ENCODE assay signal across 2 cellular contexts in the genomic region with DNA sequence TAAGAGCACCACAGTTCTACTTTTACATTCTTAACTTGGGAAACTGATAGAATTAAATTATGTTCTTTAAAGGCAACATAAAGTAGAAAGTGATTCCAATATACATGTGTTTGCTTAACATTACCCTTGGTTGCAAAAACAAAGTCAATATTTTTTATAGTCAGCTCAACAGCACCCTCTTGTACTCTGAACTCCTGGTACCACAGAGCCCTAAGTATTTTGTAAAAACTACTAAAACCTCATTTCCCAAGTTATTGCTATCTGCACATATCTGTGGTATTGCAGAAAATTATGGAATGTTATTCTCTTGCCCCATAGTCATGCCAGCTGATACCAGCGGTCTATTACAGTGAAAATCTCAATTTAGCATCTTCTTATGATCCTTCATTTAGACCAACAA.
TF ChIP-seq lines count a peak whose summit lies in the region.

No MANE protein-coding gene starts in this region.

TF ChIP-seq in A549, 52 proteins besides CTCF, POLR2A, EP300 and RAD21 (continued from another document):
- TF ChIP-seq REST (IDR thresholded peaks at IDR 0.05): no peak
- TF ChIP-seq, protein P1, sequence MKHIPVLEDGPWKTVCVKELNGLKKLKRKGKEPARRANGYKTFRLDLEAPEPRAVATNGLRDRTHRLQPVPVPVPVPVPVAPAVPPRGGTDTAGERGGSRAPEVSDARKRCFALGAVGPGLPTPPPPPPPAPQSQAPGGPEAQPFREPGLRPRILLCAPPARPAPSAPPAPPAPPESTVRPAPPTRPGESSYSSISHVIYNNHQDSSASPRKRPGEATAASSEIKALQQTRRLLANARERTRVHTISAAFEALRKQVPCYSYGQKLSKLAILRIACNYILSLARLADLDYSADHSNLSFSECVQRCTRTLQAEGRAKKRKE (CRISPR knock-in tag; IDR thresholded peaks at IDR 0.05; ENCODE audit: low read depth): no peak

TF ChIP-seq in SK-N-SH treated with all-trans-retinoic acid at 6 μM for 48 hours, 23 proteins besides CTCF, POLR2A, EP300 and RAD21 (continued from another document):
- TF ChIP-seq POU6F1 (CRISPR knock-in tag; IDR thresholded peaks at IDR 0.05; ENCODE audit: borderline replicate concordance, low read depth) (no peak), OSR1 (CRISPR knock-in tag; IDR thresholded peaks at IDR 0.05) (no peak), ZFP30 (CRISPR knock-in tag; IDR thresholded peaks at IDR 0.05) (no peak), ZNF70 (CRISPR knock-in tag; IDR thresholded peaks at IDR 0.05) (no peak), SNAI2 (CRISPR knock-in tag; IDR thresholded peaks at IDR 0.05) (no peak)
- TF ChIP-seq, protein P2, sequence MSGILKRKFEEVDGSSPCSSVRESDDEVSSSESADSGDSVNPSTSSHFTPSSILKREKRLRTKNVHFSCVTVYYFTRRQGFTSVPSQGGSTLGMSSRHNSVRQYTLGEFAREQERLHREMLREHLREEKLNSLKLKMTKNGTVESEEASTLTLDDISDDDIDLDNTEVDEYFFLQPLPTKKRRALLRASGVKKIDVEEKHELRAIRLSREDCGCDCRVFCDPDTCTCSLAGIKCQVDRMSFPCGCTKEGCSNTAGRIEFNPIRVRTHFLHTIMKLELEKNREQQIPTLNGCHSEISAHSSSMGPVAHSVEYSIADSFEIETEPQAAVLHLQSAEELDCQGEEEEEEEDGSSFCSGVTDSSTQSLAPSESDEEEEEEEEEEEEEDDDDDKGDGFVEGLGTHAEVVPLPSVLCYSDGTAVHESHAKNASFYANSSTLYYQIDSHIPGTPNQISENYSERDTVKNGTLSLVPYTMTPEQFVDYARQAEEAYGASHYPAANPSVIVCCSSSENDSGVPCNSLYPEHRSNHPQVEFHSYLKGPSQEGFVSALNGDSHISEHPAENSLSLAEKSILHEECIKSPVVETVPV (CRISPR knock-in tag; IDR thresholded peaks at IDR 0.05): no peak
- TF ChIP-seq, protein P3, sequence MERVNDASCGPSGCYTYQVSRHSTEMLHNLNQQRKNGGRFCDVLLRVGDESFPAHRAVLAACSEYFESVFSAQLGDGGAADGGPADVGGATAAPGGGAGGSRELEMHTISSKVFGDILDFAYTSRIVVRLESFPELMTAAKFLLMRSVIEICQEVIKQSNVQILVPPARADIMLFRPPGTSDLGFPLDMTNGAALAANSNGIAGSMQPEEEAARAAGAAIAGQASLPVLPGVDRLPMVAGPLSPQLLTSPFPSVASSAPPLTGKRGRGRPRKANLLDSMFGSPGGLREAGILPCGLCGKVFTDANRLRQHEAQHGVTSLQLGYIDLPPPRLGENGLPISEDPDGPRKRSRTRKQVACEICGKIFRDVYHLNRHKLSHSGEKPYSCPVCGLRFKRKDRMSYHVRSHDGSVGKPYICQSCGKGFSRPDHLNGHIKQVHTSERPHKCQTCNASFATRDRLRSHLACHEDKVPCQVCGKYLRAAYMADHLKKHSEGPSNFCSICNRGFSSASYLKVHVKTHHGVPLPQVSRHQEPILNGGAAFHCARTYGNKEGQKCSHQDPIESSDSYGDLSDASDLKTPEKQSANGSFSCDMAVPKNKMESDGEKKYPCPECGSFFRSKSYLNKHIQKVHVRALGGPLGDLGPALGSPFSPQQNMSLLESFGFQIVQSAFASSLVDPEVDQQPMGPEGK (CRISPR knock-in tag; IDR thresholded peaks at IDR 0.05; ENCODE audit: borderline replicate concordance): no peak
- TF ChIP-seq, protein P4, sequence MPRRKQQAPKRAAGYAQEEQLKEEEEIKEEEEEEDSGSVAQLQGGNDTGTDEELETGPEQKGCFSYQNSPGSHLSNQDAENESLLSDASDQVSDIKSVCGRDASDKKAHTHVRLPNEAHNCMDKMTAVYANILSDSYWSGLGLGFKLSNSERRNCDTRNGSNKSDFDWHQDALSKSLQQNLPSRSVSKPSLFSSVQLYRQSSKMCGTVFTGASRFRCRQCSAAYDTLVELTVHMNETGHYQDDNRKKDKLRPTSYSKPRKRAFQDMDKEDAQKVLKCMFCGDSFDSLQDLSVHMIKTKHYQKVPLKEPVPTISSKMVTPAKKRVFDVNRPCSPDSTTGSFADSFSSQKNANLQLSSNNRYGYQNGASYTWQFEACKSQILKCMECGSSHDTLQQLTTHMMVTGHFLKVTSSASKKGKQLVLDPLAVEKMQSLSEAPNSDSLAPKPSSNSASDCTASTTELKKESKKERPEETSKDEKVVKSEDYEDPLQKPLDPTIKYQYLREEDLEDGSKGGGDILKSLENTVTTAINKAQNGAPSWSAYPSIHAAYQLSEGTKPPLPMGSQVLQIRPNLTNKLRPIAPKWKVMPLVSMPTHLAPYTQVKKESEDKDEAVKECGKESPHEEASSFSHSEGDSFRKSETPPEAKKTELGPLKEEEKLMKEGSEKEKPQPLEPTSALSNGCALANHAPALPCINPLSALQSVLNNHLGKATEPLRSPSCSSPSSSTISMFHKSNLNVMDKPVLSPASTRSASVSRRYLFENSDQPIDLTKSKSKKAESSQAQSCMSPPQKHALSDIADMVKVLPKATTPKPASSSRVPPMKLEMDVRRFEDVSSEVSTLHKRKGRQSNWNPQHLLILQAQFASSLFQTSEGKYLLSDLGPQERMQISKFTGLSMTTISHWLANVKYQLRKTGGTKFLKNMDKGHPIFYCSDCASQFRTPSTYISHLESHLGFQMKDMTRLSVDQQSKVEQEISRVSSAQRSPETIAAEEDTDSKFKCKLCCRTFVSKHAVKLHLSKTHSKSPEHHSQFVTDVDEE (CRISPR knock-in tag; IDR thresholded peaks at IDR 0.05): no peak
TF ChIP-seq in SK-N-SH treated with all-trans-retinoic acid at 6 μM for 48 hours: peak in this region for 0.
